ENCODE assay signal across 1 cellular context in the genomic region with DNA sequence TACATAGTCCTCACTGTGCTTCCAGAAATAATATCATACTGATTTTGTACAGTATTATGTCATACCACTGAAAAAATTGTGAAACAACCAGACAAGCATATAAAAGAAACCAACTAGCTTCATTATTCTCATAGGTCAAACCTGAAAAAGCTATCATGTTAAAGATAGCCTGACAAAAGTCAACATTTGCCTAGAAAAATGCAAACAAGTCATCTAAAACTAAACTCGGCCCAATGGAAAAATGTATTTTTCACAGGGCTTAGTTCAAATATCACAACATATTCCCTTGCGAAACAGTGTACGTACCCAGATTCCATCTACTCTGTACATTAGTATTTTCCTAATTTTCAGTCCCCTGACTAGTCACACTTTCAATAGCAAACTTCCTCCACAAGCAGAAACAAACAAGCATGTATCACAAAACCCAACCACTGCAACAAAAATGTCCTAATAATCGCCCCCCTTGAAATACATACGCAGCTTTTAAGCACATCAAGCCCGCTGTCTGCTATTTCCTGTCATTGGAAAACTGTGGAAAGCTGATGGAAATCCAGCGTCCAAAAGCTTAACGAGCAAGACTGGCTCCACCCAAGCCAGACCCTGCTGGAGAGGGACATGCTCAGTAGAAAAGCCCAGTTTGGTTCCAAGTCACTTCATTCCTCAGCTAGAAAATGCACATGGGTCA.
TF ChIP-seq lines count a peak whose summit lies in the region.

No MANE protein-coding gene starts in this region.

TF ChIP-seq in IMR-90, 13 proteins besides CTCF, POLR2A, EP300 and RAD21:
- TF ChIP-seq ELK1 (IDR thresholded peaks at IDR 0.05; ENCODE audit: borderline replicate concordance, low read depth, low read length), result no peak
- TF ChIP-seq CEBPB (IDR thresholded peaks at IDR 0.05; ENCODE audit: low read depth, low read length), result peak; percentile 38; the same call in 1 of the 2 replicates
- TF ChIP-seq MXI1 (IDR thresholded peaks at IDR 0.05; ENCODE audit: borderline replicate concordance, low read depth, low read length), result peak; percentile 16; the same call in 1 of the 2 replicates
- no peak for TF ChIP-seq CHD1 (IDR thresholded peaks at IDR 0.05; ENCODE audit: low read depth, low read length)
- no peak for TF ChIP-seq SMC3 (IDR thresholded peaks at IDR 0.05; ENCODE audit: low read depth, low read length)
- TF ChIP-seq NFE2L2 (IDR thresholded peaks at IDR 0.05; ENCODE audit: low read depth, low read length), result no peak
TF ChIP-seq in IMR-90: peak in this region for 2.
